In genomic region chr17:40560592-40561293, GRCh38 we compare ENCODE assay signal across 8 cellular contexts. TPM values are rescaled to one million over a fixed set of nuclear protein-coding genes. Genes with fewer than 3 reads are reported as not detected.
DNase-seq lines count a peak whose midpoint lies in the region; ATAC-seq, FAIRE-seq and TF ChIP-seq lines count a peak whose summit lies in the region.

No MANE protein-coding gene starts in this region.

- peak overlapping the region; percentile 98 for H3K4me3 ChIP-seq in CD4-positive, CD25-positive, alpha-beta regulatory T cell (ENCODE audit: low read depth, low read length)
- H3K4me3 ChIP-seq in KMS-11 (IDR thresholded peaks at IDR 0.05; ENCODE audit: insufficient read depth, low read depth, low read length) (no peak overlapping the region), small intestine (ENCODE audit: low read depth in 1 of 2, low read length in 2 of 2) (peak overlapping the region in 1 of 2 donors; percentile 4)

- H2AFZ ChIP-seq in KMS-11 (ENCODE audit: low read depth), result peak overlapping the region; percentile 24

- peaks cover 82% of the 10 kb centered on the region for H3K4me1 ChIP-seq in CD4-positive, CD25-positive, alpha-beta regulatory T cell (ENCODE audit: control insufficient read depth, insufficient read depth, low read length, poor library complexity, severe bottlenecking)
- H3K4me1 ChIP-seq in KMS-11 (ENCODE audit: low read depth, poor library complexity, severe bottlenecking) (peaks cover 37% of the 10 kb centered on the region), small intestine (ENCODE audit: control insufficient read depth in 2 of 2, insufficient read depth in 1 of 2, low read depth in 1 of 2, low read length in 1 of 2) (peaks cover 0 to 8% of the 10 kb centered on the region in 2 donors)

- no peaks in the 10 kb centered on the region for H4K20me1 ChIP-seq in KMS-11 (ENCODE audit: insufficient read depth)

- 57 to 64% (median 58%) methylated on average over 24 of the region's 24 CpGs for WGBS in small intestine, 3 donors

- H3K36me3 Mint-ChIP-seq in CD4-positive, CD25-positive, alpha-beta regulatory T cell, result peaks cover 74% of the 10 kb centered on the region

- peak overlapping the region; percentile 93 to 100 (median 97) for H3K27ac Mint-ChIP-seq in CD4-positive, CD25-positive, alpha-beta regulatory T cell

- no peaks in the 10 kb centered on the region for H3K79me2 ChIP-seq in KMS-11 (ENCODE audit: insufficient read depth, low read depth)

- no peaks in the 10 kb centered on the region for H3K9me3 ChIP-seq in CD4-positive, CD25-positive, alpha-beta regulatory T cell (ENCODE audit: control insufficient read depth in 2 of 2, low read length in 2 of 2)
- H3K9me3 ChIP-seq in small intestine (ENCODE audit: control insufficient read depth, low read depth), result no peaks in the 10 kb centered on the region

- peak; percentile 68 for TF ChIP-seq CTCF in KMS-11 (conservative IDR thresholded peaks at IDR 0.05; ENCODE audit: low read depth, low read length)

- H3K27me3 Mint-ChIP-seq in CD4-positive, CD25-positive, alpha-beta regulatory T cell, result no peaks in the 10 kb centered on the region

- DNase-seq in CD4-positive, CD25-positive, alpha-beta regulatory T cell, result peak; percentile 67 to 91 (median 73)
- peak; percentile 74 for DNase-seq in activated CD4-positive, alpha-beta T cell treated with anti-CD3 and anti-CD28 coated beads, Interleukin-2, amount 50 U/mL, for 1 hour
- DNase-seq in small intestine (peak; percentile 31), NCI-H146 treated with DMSO at 0.1 percent for 48 hours (lab: John Stamatoyannopoulos, UW; ENCODE audit: unreplicated experiment) (no peak), hypothalamus (lab: John Stamatoyannopoulos, UW) (no peak)

- peak; percentile 66 to 71 for ATAC-seq in CD4-positive, CD25-positive, alpha-beta regulatory T cell (ENCODE audit: low read depth in 2 of 2)
- ATAC-seq in GM21381 (IDR thresholded peaks at IDR 0.05; ENCODE audit: unreplicated experiment) (peak; percentile 52), esophagus mucosa (peak; percentile 48)

- H3K4me1 Mint-ChIP-seq in CD4-positive, CD25-positive, alpha-beta regulatory T cell, result peaks cover 0 to 90% (median 37%) of the 10 kb centered on the region in 4 donors

- peak overlapping the region; percentile 22; the same call in 1 of the 2 replicates for H3K9ac ChIP-seq in KMS-11

- H3K27me3 ChIP-seq in CD4-positive, CD25-positive, alpha-beta regulatory T cell (ENCODE audit: control insufficient read depth, insufficient read depth, low read length), result no peaks in the 10 kb centered on the region
- peaks cover 78% of the 10 kb centered on the region for H3K27me3 ChIP-seq in KMS-11 (ENCODE audit: insufficient read depth, low read depth)
- H3K27me3 ChIP-seq in small intestine (ENCODE audit: control insufficient read depth in 2 of 2, insufficient read depth in 2 of 2, low read length in 2 of 2), result no peaks in the 10 kb centered on the region

- peak overlapping the region; percentile 91 to 95 (median 94) for H3K4me3 Mint-ChIP-seq in CD4-positive, CD25-positive, alpha-beta regulatory T cell

- H3K9me3 Mint-ChIP-seq in CD4-positive, CD25-positive, alpha-beta regulatory T cell, result peaks cover 0 to 2% (median 0%) of the 10 kb centered on the region in 7 donors

- H3K4me2 ChIP-seq in KMS-11, result peak overlapping the region; percentile 98

- H3K27ac ChIP-seq in CD4-positive, CD25-positive, alpha-beta regulatory T cell (ENCODE audit: insufficient read depth, low read length, poor library complexity, severe bottlenecking), result peak overlapping the region; percentile 95
- H3K27ac ChIP-seq in KMS-11 (peak overlapping the region; percentile 42), small intestine (ENCODE audit: low read depth in 1 of 2, low read length in 1 of 2) (peak overlapping the region in 1 of 2 donors; percentile 66)

- FAIRE-seq in small intestine (lab: Jason Lieb, UNC), result no peak

- H3K36me3 ChIP-seq in CD4-positive, CD25-positive, alpha-beta regulatory T cell (ENCODE audit: control insufficient read depth, insufficient read depth, low read length), result peaks cover 50% of the 10 kb centered on the region
- H3K36me3 ChIP-seq in KMS-11 (ENCODE audit: insufficient read depth), result no peaks in the 10 kb centered on the region
- no peaks in the 10 kb centered on the region for H3K36me3 ChIP-seq in small intestine (ENCODE audit: control insufficient read depth in 2 of 2, insufficient read depth in 2 of 2, low read length in 2 of 2)

RNA-seq across cellular contexts. Expression of gene CCR7, which starts 4.5 kb away (rescaled TPM):
- total RNA-seq in CD4-positive, CD25-positive, alpha-beta regulatory T cell, result 192 TPM
- 100 to 1,000 TPM; 351 to 828 (median 609) TPM for polyA plus RNA-seq in CD4-positive, CD25-positive, alpha-beta regulatory T cell
- total RNA-seq in esophagus mucosa, result 0.48 TPM
- polyA plus RNA-seq in small intestine, result 1 to 10 TPM in 1 of 3 donors, not detected in 2; 1.7 TPM

RNA-seq across cellular contexts. Expression of gene TNS4, which starts 59.3 kb away (rescaled TPM):
- total RNA-seq in CD4-positive, CD25-positive, alpha-beta regulatory T cell, result 1.1 TPM
- under 1 TPM in 1 of 4 donors, not detected in 3; 0.16 TPM for polyA plus RNA-seq in CD4-positive, CD25-positive, alpha-beta regulatory T cell
- total RNA-seq in esophagus mucosa, result 52.1 TPM
- 1 to 10 TPM in 1 of 3 donors, not detected in 2; 3.0 TPM for polyA plus RNA-seq in small intestine

Comparison
In these comparisons a context has a peak if more than half of its experiments do, and no peak if none do; other contexts are left out.
1. DNase-seq: peak in CD4-positive, CD25-positive, alpha-beta regulatory T cell (3 of 3), activated CD4-positive, alpha-beta T cell treated with anti-CD3 and anti-CD28 coated beads, Interleukin-2, amount 50 U/mL, for 1 hour (single experiment) and small intestine (single experiment); none in NCI-H146 treated with DMSO at 0.1 percent for 48 hours (single experiment) and hypothalamus (0 of 51).
2. RNA of gene CCR7, which starts 4.5 kb away (total RNA-seq): 192 TPM in CD4-positive, CD25-positive, alpha-beta regulatory T cell (single experiment); 0.48 TPM in esophagus mucosa (single experiment); every median in the first group is over 100 times any median in the second.
3. RNA of gene TNS4, which starts 59.3 kb away (total RNA-seq): 52.1 TPM in esophagus mucosa (single experiment); 1.1 TPM in CD4-positive, CD25-positive, alpha-beta regulatory T cell (single experiment); every median in the first group is over 10 times any median in the second.
4. Peak in every context shown above with its lines, with median percentiles within 50 percentile points of each other: ATAC-seq.